Comparison of ENCODE assay signal across 12 cellular contexts in the genomic region with DNA sequence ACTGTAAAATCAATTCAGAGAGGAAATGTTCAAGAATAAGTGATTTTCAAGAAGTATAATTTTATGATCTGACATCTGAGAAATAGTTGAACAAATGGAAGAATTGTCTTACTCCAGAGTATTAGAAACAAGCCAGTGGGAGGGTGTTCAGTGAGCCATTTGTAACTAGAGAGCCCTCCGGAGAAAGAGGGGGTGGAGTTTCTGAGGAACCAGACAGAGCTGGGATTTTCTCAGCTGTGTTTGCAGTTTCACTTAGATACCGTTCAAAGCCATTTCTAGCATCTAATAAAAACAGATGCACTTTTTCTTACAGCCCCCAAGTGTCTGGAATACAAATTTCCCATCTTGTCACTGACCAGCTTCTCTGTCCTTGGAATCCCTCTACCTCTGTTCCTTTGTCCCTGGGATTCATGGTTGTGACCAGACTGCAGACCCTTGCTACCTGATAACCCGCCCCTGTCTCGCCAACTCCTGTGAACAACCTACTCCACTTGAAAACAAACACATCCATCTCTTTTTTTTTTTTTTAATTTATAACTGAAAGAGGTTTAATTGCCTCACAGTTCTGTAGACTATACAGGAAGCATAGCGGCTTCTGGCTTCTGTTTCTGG.
A peak's percentile ranks its signal among the peaks of the same experiment; 100 is the strongest.
DNase-seq lines count a peak whose midpoint lies in the region; ATAC-seq and TF ChIP-seq lines count a peak whose summit lies in the region.
"Had no signal": no experiment of that assay in that cellular context is flagged by ENCODE, and none has a peak within 500 bp of the region (broad histone marks: within the 10 kb centered on the region; RNA-seq: fewer than 3 reads in every experiment).

No MANE protein-coding gene starts in this region.

- H3K4me1 Mint-ChIP-seq in nephron: peaks cover 35% of the 10 kb centered on the region

- H2AFZ ChIP-seq in IMR-90 (replicated peaks; ENCODE audit: low read length, poor library complexity): no peak overlapping the region

- H3K9ac ChIP-seq in IMR-90 (ENCODE audit: low read depth, low read length): no peak overlapping the region; the same call in 1 of the 2 replicates

- POLR2A ChIA-PET in IMR-90 (lab: Charles Lee; ENCODE audit: unreplicated experiment): no interaction called here

- CTCF ChIA-PET in IMR-90 (lab: Yijun Ruan, JAX): interaction anchor here (1.0 kb wide), 1 partner anchor 61 kb away, joined by 3 read pairs; no protein-coding TSS in a partner anchor

- H3K27ac ChIP-seq in IMR-90 (ENCODE audit: insufficient read depth, low read length): no peak overlapping the region
- H3K27ac ChIP-seq: psoas muscle had no signal

- H2BK5ac ChIP-seq in IMR-90 (ENCODE audit: low read depth, low read length, poor library complexity, severe bottlenecking): no peak overlapping the region

- H3K4me3 ChIP-seq in IMR-90 (ENCODE audit: insufficient read depth, low read depth, low read length): no peak overlapping the region
- no peak overlapping the region for H3K4me3 ChIP-seq in astrocyte of the cerebellum (ENCODE audit: low read depth, low read length)
- H3K4me3 ChIP-seq: heart right ventricle, psoas muscle had no signal

- no peak overlapping the region for H2AK5ac ChIP-seq in IMR-90 (ENCODE audit: low read depth, low read length)

- H4K8ac ChIP-seq in IMR-90 (ENCODE audit: low read depth in 2 of 2, low read length in 2 of 2): no peak overlapping the region

- no peak for TF ChIP-seq POLR2A in IMR-90 (IDR thresholded peaks at IDR 0.05; ENCODE audit: low read depth, low read length)

- H3K4ac ChIP-seq in IMR-90 (ENCODE audit: low read depth, low read length): no peak overlapping the region

- peak overlapping the region; percentile 91 to 94 (median 94) for H3K27ac Mint-ChIP-seq in nephron
- H3K27ac Mint-ChIP-seq: activated B cell treated with CpG ODN at 0.5 μM for 24 hours had no signal

- no peak for TF ChIP-seq RAD21 in IMR-90 (IDR thresholded peaks at IDR 0.05; ENCODE audit: low read length)

- H4K20me1 ChIP-seq in IMR-90 (ENCODE audit: insufficient read depth, low read length): no peaks in the 10 kb centered on the region

- H3K4me2 ChIP-seq in IMR-90 (ENCODE audit: low read depth, low read length): peak overlapping the region; percentile 16; the same call in 1 of the 2 replicates

- dilution Hi-C loops in IMR-90 (cut with HindIII; ENCODE audit: low sequenced_read_pairs, unreplicated experiment): no loop called here

- H3K4me1 ChIP-seq in IMR-90 (ENCODE audit: control insufficient read depth, insufficient read depth, low read length): no peaks in the 10 kb centered on the region
- H3K4me1 ChIP-seq: psoas muscle had no signal

- in situ Hi-C loops in IMR-90 (cut with MboI; ENCODE audit: low sequenced_read_pairs) (no loop called here), astrocyte of the cerebellum (cut with HindIII; ENCODE audit: low sequenced_read_pairs) (no loop called here)

- no peaks in the 10 kb centered on the region for H3K9me3 ChIP-seq in IMR-90 (ENCODE audit: control insufficient read depth, insufficient read depth, low read length)
- H3K9me3 ChIP-seq: heart right ventricle, psoas muscle had no signal

- TF ChIP-seq CTCF in IMR-90 (conservative IDR thresholded peaks at IDR 0.05; ENCODE audit: low read depth, low read length) (no peak), astrocyte of the cerebellum (IDR thresholded peaks at IDR 0.05; ENCODE audit: low read depth, low read length, missing control alignments) (no peak), nephron (IDR thresholded peaks at IDR 0.05; ENCODE audit: unreplicated experiment in 3 of 3) (no peak)

- H3K9me3 Mint-ChIP-seq in nephron: no peaks in the 10 kb centered on the region
- H3K9me3 Mint-ChIP-seq: activated B cell treated with CpG ODN at 0.5 μM for 24 hours had no signal

- no peaks in the 10 kb centered on the region for H3K9me1 ChIP-seq in IMR-90 (ENCODE audit: insufficient read depth, low read length)

- no peak overlapping the region for H2AK9ac ChIP-seq in IMR-90 (replicated peaks; ENCODE audit: low read depth, low read length, poor library complexity)

- no peak overlapping the region; the same call in 1 of the 2 replicates for H3K23ac ChIP-seq in IMR-90 (ENCODE audit: low read depth, low read length)

- H3K27me3 Mint-ChIP-seq in nephron (ENCODE audit: low read depth): peaks cover 3% of the 10 kb centered on the region
- H3K27me3 Mint-ChIP-seq: activated B cell treated with CpG ODN at 0.5 μM for 24 hours had no signal

- WGBS in IMR-90 (ENCODE audit: extremely low coverage in 2 of 2, insufficient read length in 1 of 2), 2 experiments: 0% methylated on average over 1 of the region's 5 CpGs; no CpG with 5 or more reads in 1 of the 2 experiments

- H3K79me1 ChIP-seq in IMR-90 (ENCODE audit: low read depth in 1 of 2, low read length in 2 of 2): no peaks in the 10 kb centered on the region

- H3K27me3 ChIP-seq in IMR-90 (ENCODE audit: control insufficient read depth, insufficient read depth, low read length): peaks cover 7% of the 10 kb centered on the region
- H3K27me3 ChIP-seq: heart right ventricle had no signal

- H2BK20ac ChIP-seq in IMR-90 (ENCODE audit: low read depth, low read length): no peak overlapping the region

- H4K5ac ChIP-seq in IMR-90 (ENCODE audit: low read depth, low read length): no peak overlapping the region

- no peaks in the 10 kb centered on the region for H3K36me3 Mint-ChIP-seq in nephron (ENCODE audit: low read depth)

- H3K36me3 ChIP-seq in IMR-90 (ENCODE audit: control insufficient read depth, insufficient read depth, low read length): no peaks in the 10 kb centered on the region
- H3K36me3 ChIP-seq: heart right ventricle had no signal

- intact Hi-C loops in IMR-90 (cut with micrococcal nuclease): no loop called here

- no peak overlapping the region for H2BK120ac ChIP-seq in IMR-90 (ENCODE audit: low read depth, low read length)

- H3K14ac ChIP-seq in IMR-90 (replicated peaks; ENCODE audit: low read depth, low read length): no peak overlapping the region

- H3K18ac ChIP-seq in IMR-90 (ENCODE audit: low read depth, low read length): no peak overlapping the region

- no TSS peak for BruUV-seq in IMR-90 (replicated peaks; lab: Mats Ljungman, UMichigan)

- no peak overlapping the region for H4K91ac ChIP-seq in IMR-90 (ENCODE audit: insufficient read depth, low read depth, low read length)

- no peak overlapping the region for H3K56ac ChIP-seq in IMR-90 (ENCODE audit: extremely low read depth, insufficient read depth, low read length)

- H3K4me3 Mint-ChIP-seq in nephron: peak overlapping the region in 2 of 3 experiments; percentile 32 to 35
- H3K4me3 Mint-ChIP-seq: activated B cell treated with CpG ODN at 0.5 μM for 24 hours had no signal

- no peak overlapping the region for H2BK15ac ChIP-seq in IMR-90 (ENCODE audit: low read depth, low read length)

- ATAC-seq in IMR-90 (ENCODE audit: low read depth): peak; percentile 85
- ATAC-seq in HG03571 (IDR thresholded peaks at IDR 0.05; ENCODE audit: unreplicated experiment): no peak
- no peak for ATAC-seq in GM18502 (IDR thresholded peaks at IDR 0.05; ENCODE audit: poor library complexity, unreplicated experiment)
- ATAC-seq: psoas muscle had no signal

- DNase-seq in EL: peak; percentile 2
- peak; percentile 3 for DNase-seq in IMR-90
- peak; percentile 4 for DNase-seq in astrocyte of the cerebellum (ENCODE audit: low read depth)
- DNase-seq in kidney glomerular epithelial cell (lab: John Stamatoyannopoulos, UW): no peak
- DNase-seq in Kasumi-1 (lab: John Stamatoyannopoulos, UW): no peak
- DNase-seq: activated B cell treated with CpG ODN at 0.5 μM for 24 hours, heart right ventricle, NCI-H526 treated with DMSO at 0.1 percent for 48 hours, psoas muscle had no signal

TF ChIP-seq in IMR-90, 13 proteins besides CTCF, POLR2A, EP300 and RAD21:
- TF ChIP-seq RCOR1 (IDR thresholded peaks at IDR 0.05; ENCODE audit: insufficient replicate concordance, low read length) (no peak), MAFK (IDR thresholded peaks at IDR 0.05; ENCODE audit: low read depth, low read length) (no peak), ELK1 (IDR thresholded peaks at IDR 0.05; ENCODE audit: borderline replicate concordance, low read depth, low read length) (no peak), FOS (IDR thresholded peaks at IDR 0.05; ENCODE audit: low read depth, low read length) (no peak)

Comparison
In these comparisons a context has a peak if more than half of its experiments do, and no peak if none do; other contexts are left out.
1. DNase-seq: peak in EL (single experiment), IMR-90 (single experiment) and astrocyte of the cerebellum (single experiment); none in kidney glomerular epithelial cell (single experiment) and Kasumi-1 (0 of 2).